ENCODE assay signal across 1 cellular context in genomic region chr21:44423312-44423821, GRCh38.
TF ChIP-seq lines count a peak whose summit lies in the region.

No MANE protein-coding gene starts in this region.

TF ChIP-seq in SK-N-SH, 30 proteins besides CTCF, POLR2A, EP300 and RAD21 (continued from another document):
- TF ChIP-seq PBX3 (IDR thresholded peaks at IDR 0.05) (no peak), GABPA (IDR thresholded peaks at IDR 0.05; ENCODE audit: low read depth) (no peak), FOXJ3 (CRISPR knock-in tag; IDR thresholded peaks at IDR 0.05) (no peak), MEF2A (IDR thresholded peaks at IDR 0.05; ENCODE audit: borderline replicate concordance, low read depth) (no peak), MAX (IDR thresholded peaks at IDR 0.05; ENCODE audit: low read depth) (no peak), ELF1 (IDR thresholded peaks at IDR 0.05) (no peak)
